ENCODE assay signal across 1 cellular context in the genomic region with DNA sequence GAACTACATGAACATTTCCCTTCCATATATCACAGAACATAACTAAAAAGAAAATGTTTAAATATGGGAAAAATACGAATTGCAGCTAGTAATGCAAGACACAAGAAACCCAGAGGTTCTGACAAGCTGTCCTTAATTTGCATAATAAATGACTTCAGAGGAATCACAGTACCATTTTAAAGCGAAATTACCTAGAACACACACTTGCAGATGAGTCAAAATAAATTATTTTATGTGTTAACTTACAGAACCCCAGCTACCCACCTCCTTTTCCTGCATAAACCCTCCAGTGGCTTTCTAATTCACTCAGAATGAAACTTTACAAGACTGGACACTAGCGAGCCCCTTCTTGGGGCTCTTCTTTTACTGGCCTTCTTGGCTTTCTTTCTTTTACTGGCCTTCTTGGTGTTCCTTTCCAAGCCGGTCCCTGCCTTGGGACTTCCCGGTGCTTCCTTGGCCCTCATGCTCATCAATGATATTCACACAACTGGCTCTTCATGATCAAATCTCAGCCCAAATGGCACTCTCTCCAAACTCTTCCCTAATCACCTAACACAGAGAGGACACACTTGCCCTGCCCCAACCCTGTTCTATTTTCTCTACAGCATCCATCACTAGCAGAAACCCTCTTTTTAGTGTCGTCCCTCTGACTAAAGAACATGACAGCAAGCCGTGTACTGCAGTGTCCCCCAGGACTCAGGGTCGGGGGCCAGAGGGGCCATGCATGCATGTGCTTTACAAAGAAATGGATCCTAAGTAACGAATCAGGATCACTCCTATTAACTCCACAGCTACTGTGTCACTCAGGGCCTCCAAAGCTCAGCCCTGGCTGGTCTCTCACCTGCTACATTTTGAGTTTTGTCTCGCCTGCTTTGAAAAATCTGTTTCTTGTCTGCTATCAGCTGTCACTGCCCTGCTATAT.
TF ChIP-seq lines count a peak whose summit lies in the region.

No MANE protein-coding gene starts in this region.

TF ChIP-seq in HEK293T, 16 proteins besides CTCF, POLR2A, EP300 and RAD21 (continued from another document):
- no peak for TF ChIP-seq ZNF384 (IDR thresholded peaks at IDR 0.05)
- no peak for TF ChIP-seq CTBP1 (IDR thresholded peaks at IDR 0.05; ENCODE audit: borderline replicate concordance)
